Comparison of ENCODE assay signal across 14 cellular contexts in the genomic region with DNA sequence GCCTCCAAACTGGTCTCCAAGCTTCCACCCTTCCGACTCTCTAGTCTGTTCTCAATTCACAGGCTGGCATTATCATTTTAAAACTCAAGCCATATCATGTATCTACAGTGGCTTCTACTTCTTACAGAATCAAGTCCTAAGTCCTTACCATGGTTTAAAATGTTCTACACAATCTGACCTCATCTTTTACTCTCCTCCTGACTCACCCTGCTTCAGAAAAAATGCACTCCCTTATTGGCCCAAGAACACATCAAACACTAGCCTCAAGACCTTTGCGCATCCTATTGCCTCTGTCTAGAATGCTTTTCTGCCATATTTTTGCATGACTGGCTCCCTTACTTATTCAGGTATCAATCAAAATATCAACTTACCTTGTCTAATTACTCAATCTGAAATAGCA. TPM values are rescaled to one million over a fixed set of nuclear protein-coding genes. Genes with fewer than 3 reads are reported as not detected.
A peak's percentile ranks its signal among the peaks of the same experiment; 100 is the strongest.
DNase-seq lines count a peak whose midpoint lies in the region; ATAC-seq and TF ChIP-seq lines count a peak whose summit lies in the region.
"Had no signal": no experiment of that assay in that cellular context is flagged by ENCODE, and none has a peak within 500 bp of the region (broad histone marks: within the 10 kb centered on the region; RNA-seq: fewer than 3 reads in every experiment).

No MANE protein-coding gene starts in this region.

- H3K4me3 ChIP-seq in GM23248 (no peak overlapping the region), fibroblast of mammary gland (ENCODE audit: control insufficient read depth, low read depth, low read length) (no peak overlapping the region), lower lobe of right lung (no peak overlapping the region)
- H3K4me3 ChIP-seq: GM23338 had no signal

- H3K9me3 ChIP-seq in GM23248 (ENCODE audit: low read depth): no peaks in the 10 kb centered on the region
- no peaks in the 10 kb centered on the region for H3K9me3 ChIP-seq in lower lobe of right lung

- peak; percentile 2 for DNase-seq in EL
- peak; percentile 17 for DNase-seq in GM23248
- DNase-seq in M059J (ENCODE audit: low read depth): peak; percentile 5
- DNase-seq in fibroblast of mammary gland (ENCODE audit: low read depth): peak; percentile 52
- no peak for DNase-seq in stimulated activated CD4-positive, alpha-beta T cell treated with anti-CD3 and anti-CD28 coated beads, Interleukin-2, amount 100 ng/mL, for 24 hours
- DNase-seq in lower lobe of right lung: no peak
- DNase-seq: C1 segment of cervical spinal cord; Calu3; CD4-positive, alpha-beta T cell; DMS 273 treated with DMSO at 0.1 percent for 48 hours; H9 had no signal

- H3K4me2 ChIP-seq in GM23248 (ENCODE audit: unreplicated experiment): no peak overlapping the region
- H3K4me2 ChIP-seq: GM23338 had no signal

- peaks cover 65% of the 10 kb centered on the region for H3K36me3 ChIP-seq in GM23248 (ENCODE audit: low read depth)
- H3K36me3 ChIP-seq in lower lobe of right lung: peaks cover 89% of the 10 kb centered on the region

- no peak overlapping the region for H3K9ac ChIP-seq in GM23248

- ATAC-seq in HG03439 (IDR thresholded peaks at IDR 0.05; ENCODE audit: unreplicated experiment) (no peak), lower lobe of right lung (no peak)
- ATAC-seq: GM23338, HepG2 had no signal

- TF ChIP-seq CTCF in fibroblast of mammary gland (conservative IDR thresholded peaks at IDR 0.05; ENCODE audit: control insufficient read depth, insufficient read depth, low read depth, low read length): no peak
- TF ChIP-seq CTCF in lower lobe of right lung (IDR thresholded peaks at IDR 0.05): no peak

- no peaks in the 10 kb centered on the region for H3K4me1 ChIP-seq in GM23248 (ENCODE audit: insufficient read depth)
- H3K4me1 ChIP-seq in lower lobe of right lung: no peaks in the 10 kb centered on the region

- H3F3A ChIP-seq in GM23248 (ENCODE audit: insufficient read depth): 0 out of 2 replicates have a peak, but pooled peaks cover 3% of the 10 kb centered on the region

- intact Hi-C loops in lower lobe of right lung (cut with DNase I): no loop called here

- no peaks in the 10 kb centered on the region for H4K20me1 ChIP-seq in GM23248 (ENCODE audit: insufficient read depth)

- H3K79me2 ChIP-seq in GM23248 (ENCODE audit: insufficient read depth): peaks cover 80% of the 10 kb centered on the region

- H2AFZ ChIP-seq in GM23248: no peak overlapping the region
- H2AFZ ChIP-seq: GM23338 had no signal

- H3K27me3 ChIP-seq in GM23248 (replicated peaks; ENCODE audit: insufficient read depth) (no peaks in the 10 kb centered on the region), lower lobe of right lung (ENCODE audit: low read depth) (no peaks in the 10 kb centered on the region)

- no peaks in the 10 kb centered on the region for H3K9me2 ChIP-seq in GM23248 (ENCODE audit: insufficient read depth)

- 98 to 100% methylated on average over 2 of the region's 2 CpGs for WGBS in GM23248 (ENCODE audit: low coverage in 1 of 2, low lambda C conversion rate in 2 of 2, missing lambda C conversion rate in 2 of 2), 2 experiments

- no peak overlapping the region for H3K27ac ChIP-seq in GM23248
- H3K27ac ChIP-seq in lower lobe of right lung: no peak overlapping the region

- in situ Hi-C loops in GM23248 (cut with MboI): loop anchor here (25.0 kb wide), 1 partner anchor 454 kb away; a partner anchor contains a TSS

RNA-seq across cellular contexts. Expression of a gene that starts 11.0 kb away (rescaled TPM):
- total RNA-seq in GM23248 (2014; rRNA removed; shearing (Covaris generic)): 115 and 128 TPM in 2 replicates
- 120 and 122 TPM in 2 replicates for polyA plus RNA-seq in GM23248 (2016; fragmentation: Nextera tagmentation; extraction: Ambion mirVana)
- total RNA-seq in M059J (2014; rRNA removed; shearing (Covaris generic)): 216 and 237 TPM in 2 replicates
- 48.4 TPM for total RNA-seq in lower lobe of right lung

Comparison
In these comparisons a context has a peak if more than half of its experiments do, and no peak if none do; other contexts are left out.
1. DNase-seq: peak in EL (single experiment), GM23248 (single experiment), M059J (single experiment) and fibroblast of mammary gland (single experiment); none in stimulated activated CD4-positive, alpha-beta T cell treated with anti-CD3 and anti-CD28 coated beads, Interleukin-2, amount 100 ng/mL, for 24 hours (0 of 2) and lower lobe of right lung (single experiment).